In genomic region chr16:67441907-67442306, GRCh38 we compare ENCODE assay signal across 16 cellular contexts. TPM values are rescaled to one million over a fixed set of nuclear protein-coding genes. Genes with fewer than 3 reads are reported as not detected.
DNase-seq lines count a peak whose midpoint lies in the region; ATAC-seq, FAIRE-seq and TF ChIP-seq lines count a peak whose summit lies in the region.
"Had no signal": no experiment of that assay in that cellular context is flagged by ENCODE, and none has a peak within 500 bp of the region (broad histone marks: within the 10 kb centered on the region; RNA-seq: fewer than 3 reads in every experiment).

No MANE protein-coding gene starts in this region.

- H4K91ac ChIP-seq in IMR-90 (ENCODE audit: insufficient read depth, low read depth, low read length), result no peak overlapping the region
- H4K91ac ChIP-seq in mesenchymal stem cell (ENCODE audit: low read length), result no peak overlapping the region

- in situ Hi-C loops in IMR-90 (cut with MboI; ENCODE audit: low sequenced_read_pairs), result no loop called here

- no peak overlapping the region for H2AK9ac ChIP-seq in IMR-90 (replicated peaks; ENCODE audit: low read depth, low read length, poor library complexity)

- CTCF ChIA-PET in IMR-90 (lab: Yijun Ruan, JAX), result no interaction called here

- H3K4ac ChIP-seq in IMR-90 (ENCODE audit: low read depth, low read length) (no peak overlapping the region), mesenchymal stem cell (ENCODE audit: low read depth in 1 of 2, low read length in 2 of 2) (no peak overlapping the region)

- peaks cover 5% of the 10 kb centered on the region; the same call in 1 of the 2 replicates for H3K9me1 ChIP-seq in IMR-90 (ENCODE audit: insufficient read depth, low read length)

- H3K36me3 ChIP-seq in IMR-90 (ENCODE audit: control insufficient read depth, insufficient read depth, low read length) (peaks cover 34% of the 10 kb centered on the region), body of pancreas (replicated peaks in 1 of 2; ENCODE audit: insufficient read depth in 1 of 2, low read depth in 2 of 2) (peaks cover 9 to 16% of the 10 kb centered on the region in 2 donors), right lobe of liver (peaks cover 0 to 3% (median 0%) of the 10 kb centered on the region in 4 donors), small intestine (ENCODE audit: control insufficient read depth in 2 of 2, insufficient read depth in 2 of 2, low read length in 2 of 2) (peaks cover 14 to 15% of the 10 kb centered on the region in 2 donors), mesenchymal stem cell (ENCODE audit: control insufficient read depth in 1 of 2, insufficient read depth in 2 of 2, low read depth in 1 of 2, low read length in 2 of 2) (peaks cover 69 to 91% of the 10 kb centered on the region in 2 experiments)

- peaks cover 45% of the 10 kb centered on the region for H4K20me1 ChIP-seq in IMR-90 (ENCODE audit: insufficient read depth, low read length)

- no peak overlapping the region for H3K4me3 ChIP-seq in IMR-90 (ENCODE audit: insufficient read depth, low read depth, low read length)
- no peak overlapping the region for H3K4me3 ChIP-seq in body of pancreas
- no peak overlapping the region for H3K4me3 ChIP-seq in right lobe of liver
- no peak overlapping the region for H3K4me3 ChIP-seq in small intestine (ENCODE audit: low read depth in 1 of 2, low read length in 2 of 2)
- no peak overlapping the region for H3K4me3 ChIP-seq in mesenchymal stem cell (ENCODE audit: insufficient read depth in 1 of 2, low read depth in 1 of 2, low read length in 2 of 2)
- H3K4me3 ChIP-seq: adrenal gland had no signal

- H3K79me1 ChIP-seq in IMR-90 (ENCODE audit: low read depth in 1 of 2, low read length in 2 of 2) (peaks cover 0 to 49% of the 10 kb centered on the region in 2 experiments; a peak in 2 of 4 replicates), mesenchymal stem cell (replicated peaks; ENCODE audit: low read length, poor library complexity, severe bottlenecking) (peaks cover 46% of the 10 kb centered on the region)

- H3K23ac ChIP-seq in IMR-90 (ENCODE audit: low read depth, low read length), result no peak overlapping the region
- no peak overlapping the region for H3K23ac ChIP-seq in mesenchymal stem cell (ENCODE audit: low read length in 2 of 2)

- no TSS peak for BruUV-seq in IMR-90 (replicated peaks; lab: Mats Ljungman, UMichigan)

- H2BK12ac ChIP-seq in mesenchymal stem cell (ENCODE audit: low read length in 2 of 2), result no peak overlapping the region

- H3K4me2 ChIP-seq in IMR-90 (ENCODE audit: low read depth, low read length) (no peak overlapping the region), mesenchymal stem cell (ENCODE audit: low read length, poor library complexity, severe bottlenecking) (no peak overlapping the region)

- H3K18ac ChIP-seq in IMR-90 (ENCODE audit: low read depth, low read length) (no peak overlapping the region), mesenchymal stem cell (ENCODE audit: low read depth in 1 of 2, low read length in 2 of 2) (no peak overlapping the region)

- H3K4me1 ChIP-seq in IMR-90 (ENCODE audit: control insufficient read depth, insufficient read depth, low read length) (peaks cover 29% of the 10 kb centered on the region), body of pancreas (peaks cover 56% of the 10 kb centered on the region), right lobe of liver (peaks cover 5 to 58% (median 38%) of the 10 kb centered on the region in 4 donors), small intestine (ENCODE audit: control insufficient read depth in 2 of 2, insufficient read depth in 1 of 2, low read depth in 1 of 2, low read length in 1 of 2) (peaks cover 2 to 17% of the 10 kb centered on the region in 2 donors), mesenchymal stem cell (ENCODE audit: control insufficient read depth, insufficient read depth, low read depth, low read length) (peaks cover 30% of the 10 kb centered on the region)

- no peak overlapping the region for H2BK5ac ChIP-seq in IMR-90 (ENCODE audit: low read depth, low read length, poor library complexity, severe bottlenecking)
- H2BK5ac ChIP-seq in mesenchymal stem cell (ENCODE audit: low read depth, low read length, poor library complexity, severe bottlenecking), result no peak overlapping the region

- H2BK120ac ChIP-seq in IMR-90 (ENCODE audit: low read depth, low read length), result no peak overlapping the region
- no peak overlapping the region for H2BK120ac ChIP-seq in mesenchymal stem cell (ENCODE audit: low read depth, low read length)

- H3K27me3 ChIP-seq in IMR-90 (ENCODE audit: control insufficient read depth, insufficient read depth, low read length) (no peaks in the 10 kb centered on the region), body of pancreas (no peaks in the 10 kb centered on the region), right lobe of liver (no peaks in the 10 kb centered on the region), small intestine (ENCODE audit: control insufficient read depth in 2 of 2, insufficient read depth in 2 of 2, low read length in 2 of 2) (no peaks in the 10 kb centered on the region), mesenchymal stem cell (ENCODE audit: control insufficient read depth in 1 of 2, insufficient read depth in 1 of 2, low read length in 2 of 2) (no peaks in the 10 kb centered on the region)
- H3K27me3 ChIP-seq: adrenal gland had no signal

- ATAC-seq in IMR-90 (ENCODE audit: low read depth), result peak; percentile 38
- ATAC-seq in body of pancreas, result no peak
- ATAC-seq in right lobe of liver, result peak in 3 of 4 donors; percentile 28 to 56 (median 32)
- no peak for ATAC-seq in HG03108 (IDR thresholded peaks at IDR 0.05; ENCODE audit: unreplicated experiment)
- ATAC-seq: HCT116; stimulated activated naive CD8-positive, alpha-beta T cell treated with anti-CD3 and anti-CD28 coated beads, Interleukin-15, amount 100 ng/mL, for 72 hours had no signal

- intact Hi-C loops in IMR-90 (cut with micrococcal nuclease), result no loop called here
- intact Hi-C loops in body of pancreas (cut with DNase I), result no loop called here
- intact Hi-C loops in right lobe of liver (cut with DNase I), result no loop called here

- no peak overlapping the region for H2BK15ac ChIP-seq in IMR-90 (ENCODE audit: low read depth, low read length)
- no peak overlapping the region for H2BK15ac ChIP-seq in mesenchymal stem cell (ENCODE audit: low read depth, poor library complexity, severe bottlenecking)

- H2AFZ ChIP-seq in IMR-90 (replicated peaks; ENCODE audit: low read length, poor library complexity) (peak overlapping the region; percentile 49), mesenchymal stem cell (ENCODE audit: low read depth, low read length) (no peak overlapping the region)

- TF ChIP-seq RAD21 in IMR-90 (IDR thresholded peaks at IDR 0.05; ENCODE audit: low read length), result no peak

- TF ChIP-seq CTCF in IMR-90 (conservative IDR thresholded peaks at IDR 0.05; ENCODE audit: low read depth, low read length) (no peak), body of pancreas (IDR thresholded peaks at IDR 0.05) (no peak), right lobe of liver (IDR thresholded peaks at IDR 0.05) (no peak)

- no peak overlapping the region for H2AK5ac ChIP-seq in IMR-90 (ENCODE audit: low read depth, low read length)
- H2AK5ac ChIP-seq in mesenchymal stem cell (ENCODE audit: low read length, severe bottlenecking), result no peak overlapping the region

- H3K9ac ChIP-seq in IMR-90 (ENCODE audit: low read depth, low read length) (no peak overlapping the region), mesenchymal stem cell (ENCODE audit: low read length) (no peak overlapping the region)

- FAIRE-seq in small intestine (lab: Jason Lieb, UNC), result no peak
- FAIRE-seq: GM18507 had no signal

- dilution Hi-C loops in IMR-90 (cut with HindIII; ENCODE audit: low sequenced_read_pairs, unreplicated experiment), result no loop called here

- POLR2A ChIA-PET in IMR-90 (lab: Charles Lee; ENCODE audit: unreplicated experiment), result no interaction called here

- DNase-seq in IMR-90 (peak; percentile 19), body of pancreas (peak in 2 of 4 donors; percentile 41 to 51), right lobe of liver (peak; percentile 53 to 86 (median 82)), small intestine (no peak), DMS153 (lab: John Stamatoyannopoulos, UW) (no peak), mesenchymal stem cell (no peak)
- no peak for DNase-seq in NK-92 treated with Interleukin-12 subunit alpha and Interleukin-12 subunit beta, amount 100 ng/mL, for 24 hours (lab: John Stamatoyannopoulos, UW)
- DNase-seq: activated CD4-positive, CD25-positive, alpha-beta regulatory T cell treated with anti-CD3 and anti-CD28 coated beads, Interleukin-2, amount 50 U/mL, for 72 hours; dermis blood vessel endothelial cell; stimulated activated naive CD8-positive, alpha-beta T cell treated with anti-CD3 and anti-CD28 coated beads, Interleukin-15, amount 100 ng/mL, for 72 hours had no signal

- 14% methylated on average over 2 of the region's 5 CpGs; no CpG with 5 or more reads in 1 of the 2 experiments for WGBS in IMR-90 (ENCODE audit: extremely low coverage in 2 of 2, insufficient read length in 1 of 2), 2 experiments
- WGBS in body of pancreas, 2 donors, result 35 to 39% methylated on average over 4 to 5 of the region's 5 CpGs
- 48% methylated on average over 2 of the region's 5 CpGs for WGBS in right lobe of liver (ENCODE audit: insufficient coverage, low coverage, low lambda C conversion rate, missing lambda C conversion rate)
- WGBS in small intestine, 3 donors, result 55 to 70% (median 69%) methylated on average over 5 of the region's 5 CpGs
- 95% methylated on average over 5 of the region's 5 CpGs for WGBS in mesenchymal stem cell

- H3K9me3 ChIP-seq in IMR-90 (ENCODE audit: control insufficient read depth, insufficient read depth, low read length) (no peaks in the 10 kb centered on the region), body of pancreas (no peaks in the 10 kb centered on the region), right lobe of liver (no peaks in the 10 kb centered on the region), small intestine (ENCODE audit: control insufficient read depth, low read depth) (no peaks in the 10 kb centered on the region), mesenchymal stem cell (ENCODE audit: control insufficient read depth, low read length) (no peaks in the 10 kb centered on the region)
- H3K9me3 ChIP-seq: adrenal gland had no signal

- TF ChIP-seq POLR2A in IMR-90 (IDR thresholded peaks at IDR 0.05; ENCODE audit: low read depth, low read length) (no peak), body of pancreas (IDR thresholded peaks at IDR 0.05) (no peak), right lobe of liver (IDR thresholded peaks at IDR 0.05) (no peak)

- H4K8ac ChIP-seq in IMR-90 (ENCODE audit: low read depth in 2 of 2, low read length in 2 of 2) (no peak overlapping the region), mesenchymal stem cell (ENCODE audit: low read length) (no peak overlapping the region)

- H3K14ac ChIP-seq in IMR-90 (replicated peaks; ENCODE audit: low read depth, low read length) (no peak overlapping the region), mesenchymal stem cell (ENCODE audit: low read length in 2 of 2) (no peak overlapping the region)

- H3K27ac ChIP-seq in IMR-90 (ENCODE audit: insufficient read depth, low read length), result no peak overlapping the region
- H3K27ac ChIP-seq in body of pancreas, result peak overlapping the region; percentile 65 to 75 (median 70)
- H3K27ac ChIP-seq in right lobe of liver, result no peak overlapping the region
- peak overlapping the region; percentile 75 to 91 for H3K27ac ChIP-seq in small intestine (ENCODE audit: low read depth in 1 of 2, low read length in 1 of 2)
- no peak overlapping the region for H3K27ac ChIP-seq in mesenchymal stem cell (ENCODE audit: low read length, poor library complexity, severe bottlenecking)

- H4K5ac ChIP-seq in IMR-90 (ENCODE audit: low read depth, low read length), result no peak overlapping the region

- H3K56ac ChIP-seq in IMR-90 (ENCODE audit: extremely low read depth, insufficient read depth, low read length), result no peak overlapping the region

- H2BK20ac ChIP-seq in IMR-90 (ENCODE audit: low read depth, low read length), result no peak overlapping the region

RNA-seq across cellular contexts. Expression of gene HSD11B2, which starts 11.0 kb away (rescaled TPM):
- total RNA-seq in IMR-90 (2012; rRNA removed) (not detected in 2 replicates), body of pancreas (10 to 100 TPM in 1 of 2 donors, 1 to 10 TPM in 1; 5.4 to 13.8 TPM), right lobe of liver (1 to 10 TPM; 1.3 to 2.7 (median 2.1) TPM)
- polyA plus RNA-seq in IMR-90 (2012; rRNA removed) (0.26 and 0.27 TPM in 2 replicates), small intestine (100 to 1,000 TPM in 2 of 3 donors, 10 to 100 TPM in 1; 93.7 to 166 (median 129) TPM)
- 0.12 TPM in 1 of 2 replicates, not detected in the other for polyA plus RNA-seq in IMR-90 (2012; cell fraction: cytosol; rRNA removed)
- 0.47 and 0.60 TPM in 2 replicates for polyA plus RNA-seq in IMR-90 (2012; cell fraction: nucleus; rRNA removed; ENCODE audit: low replicate concordance)
- 0.08 TPM for polyA plus RNA-seq in mesenchymal stem cell (2013, experiment 1 of 2)
- polyA plus RNA-seq in mesenchymal stem cell (2013, experiment 2 of 2), result not detected
- total RNA-seq: dermis blood vessel endothelial cell, fibroblast of lung had no signal
- polyA plus RNA-seq: CD14-positive monocyte had no signal

RNA-seq across cellular contexts. Expression of gene ZDHHC1, which starts 25.6 kb away (rescaled TPM):
- total RNA-seq in IMR-90 (2012; rRNA removed) (1.7 and 2.0 TPM in 2 replicates), body of pancreas (10 to 100 TPM; 13.0 to 57.0 TPM), right lobe of liver (1 to 10 TPM; 1.2 to 4.0 (median 1.8) TPM)
- polyA plus RNA-seq in IMR-90 (2012; rRNA removed) (5.9 and 6.1 TPM in 2 replicates), small intestine (1 to 10 TPM in 2 of 3 donors, not detected in 1; 1.9 to 5.3 TPM)
- 4.2 and 9.4 TPM in 2 replicates for polyA plus RNA-seq in IMR-90 (2012; cell fraction: cytosol; rRNA removed)
- 16.9 and 38.6 TPM in 2 replicates for polyA plus RNA-seq in IMR-90 (2012; cell fraction: nucleus; rRNA removed; ENCODE audit: low replicate concordance)
- polyA plus RNA-seq in mesenchymal stem cell (2013, experiment 1 of 2), result 6.6 TPM
- polyA plus RNA-seq in mesenchymal stem cell (2013, experiment 2 of 2), result 6.1 TPM

RNA-seq across cellular contexts. Expression of gene ATP6V0D1, which starts 39.0 kb away (rescaled TPM):
- 112 and 128 TPM in 2 replicates for total RNA-seq in IMR-90 (2012; rRNA removed)
- 123 and 124 TPM in 2 replicates for polyA plus RNA-seq in IMR-90 (2012; rRNA removed)
- 207 and 212 TPM in 2 replicates for polyA plus RNA-seq in IMR-90 (2012; cell fraction: cytosol; rRNA removed)
- 94.6 and 127 TPM in 2 replicates for polyA plus RNA-seq in IMR-90 (2012; cell fraction: nucleus; rRNA removed; ENCODE audit: low replicate concordance)
- 100 to 1,000 TPM in 1 of 2 donors, 10 to 100 TPM in 1; 53.7 to 102 TPM for total RNA-seq in body of pancreas
- total RNA-seq in right lobe of liver, result 10 to 100 TPM; 33.6 to 84.6 (median 47.0) TPM
- 100 to 1,000 TPM; 120 to 158 (median 154) TPM for polyA plus RNA-seq in small intestine
- polyA plus RNA-seq in mesenchymal stem cell (2013, experiment 1 of 2), result 140 TPM
- polyA plus RNA-seq in mesenchymal stem cell (2013, experiment 2 of 2), result 136 TPM

RNA-seq across cellular contexts. Expression of gene AGRP, which starts 41.4 kb away (rescaled TPM):
- total RNA-seq in IMR-90 (2012; rRNA removed) (not detected in 2 replicates), body of pancreas (not detected), right lobe of liver (not detected)
- polyA plus RNA-seq in IMR-90 (2012; rRNA removed) (not detected in 2 replicates), small intestine (under 1 TPM in 1 of 3 donors, not detected in 2; 0.10 TPM)
- not detected in 2 replicates for polyA plus RNA-seq in IMR-90 (2012; cell fraction: cytosol; rRNA removed)
- polyA plus RNA-seq in IMR-90 (2012; cell fraction: nucleus; rRNA removed; ENCODE audit: low replicate concordance), result not detected in 2 replicates
- polyA plus RNA-seq in mesenchymal stem cell (2013, experiment 1 of 2), result not detected
- polyA plus RNA-seq in mesenchymal stem cell (2013, experiment 2 of 2), result not detected
- total RNA-seq: dermis blood vessel endothelial cell, fibroblast of lung had no signal
- polyA plus RNA-seq: fibroblast of lung had no signal

RNA-seq across cellular contexts. Expression of gene TPPP3, which starts 48.6 kb away (rescaled TPM):
- total RNA-seq in IMR-90 (2012; rRNA removed) (0.54 and 0.56 TPM in 2 replicates), body of pancreas (10 to 100 TPM; 11.2 to 30.0 TPM), right lobe of liver (under 1 TPM in 5 of 6 experiments, not detected in 1; 0.24 to 0.65 (median 0.37) TPM)
- polyA plus RNA-seq in IMR-90 (2012; rRNA removed) (2.2 and 2.4 TPM in 2 replicates), small intestine (10 to 100 TPM; 10.3 to 34.8 (median 19.9) TPM)
- polyA plus RNA-seq in IMR-90 (2012; cell fraction: cytosol; rRNA removed), result 2.0 and 3.4 TPM in 2 replicates
- polyA plus RNA-seq in IMR-90 (2012; cell fraction: nucleus; rRNA removed; ENCODE audit: low replicate concordance), result 1.8 and 2.4 TPM in 2 replicates
- 8.2 TPM for polyA plus RNA-seq in mesenchymal stem cell (2013, experiment 1 of 2)
- polyA plus RNA-seq in mesenchymal stem cell (2013, experiment 2 of 2), result 7.4 TPM
- total RNA-seq: dermis blood vessel endothelial cell had no signal

Comparison
In these comparisons a context has a peak if more than half of its experiments do, and no peak if none do; other contexts are left out.
1. ATAC-seq: peak in IMR-90 (single experiment) and right lobe of liver (3 of 4); none in body of pancreas (single experiment) and HG03108 (single experiment).
2. DNase-seq: peak in IMR-90 (single experiment) and right lobe of liver (3 of 3); none in small intestine (single experiment), DMS153 (single experiment), mesenchymal stem cell (single experiment) and NK-92 treated with Interleukin-12 subunit alpha and Interleukin-12 subunit beta, amount 100 ng/mL, for 24 hours (single experiment).
3. H3K27ac ChIP-seq: peak in body of pancreas (4 of 4) and small intestine (2 of 2); none in IMR-90 (single experiment), right lobe of liver (0 of 3) and mesenchymal stem cell (single experiment).